Comparison of ENCODE assay signal across 1 cellular context in genomic region chr19:31347356-31347755, GRCh38.
TF ChIP-seq lines count a peak whose summit lies in the region.

No MANE protein-coding gene starts in this region.

TF ChIP-seq in IMR-90, 13 proteins besides CTCF, POLR2A, EP300 and RAD21:
- no peak for TF ChIP-seq RCOR1 (IDR thresholded peaks at IDR 0.05; ENCODE audit: insufficient replicate concordance, low read length)
- no peak for TF ChIP-seq USF2 (IDR thresholded peaks at IDR 0.05; ENCODE audit: low read depth, low read length)
- no peak for TF ChIP-seq MXI1 (IDR thresholded peaks at IDR 0.05; ENCODE audit: borderline replicate concordance, low read depth, low read length)
- TF ChIP-seq BHLHE40 (IDR thresholded peaks at IDR 0.05; ENCODE audit: low read depth, low read length) = no peak
- TF ChIP-seq ELK1 (IDR thresholded peaks at IDR 0.05; ENCODE audit: borderline replicate concordance, low read depth, low read length) = no peak
- no peak for TF ChIP-seq SMC3 (IDR thresholded peaks at IDR 0.05; ENCODE audit: low read depth, low read length)
- TF ChIP-seq CHD1 (IDR thresholded peaks at IDR 0.05; ENCODE audit: low read depth, low read length) = no peak
- TF ChIP-seq FOS (IDR thresholded peaks at IDR 0.05; ENCODE audit: low read depth, low read length) = no peak
- no peak for TF ChIP-seq NFE2L2 (IDR thresholded peaks at IDR 0.05; ENCODE audit: low read depth, low read length)
- TF ChIP-seq RFX5 (IDR thresholded peaks at IDR 0.05; ENCODE audit: low read depth, low read length) = no peak
- TF ChIP-seq MAZ (IDR thresholded peaks at IDR 0.05; ENCODE audit: borderline replicate concordance, low read depth, low read length) = no peak
- no peak for TF ChIP-seq MAFK (IDR thresholded peaks at IDR 0.05; ENCODE audit: low read depth, low read length)
- TF ChIP-seq CEBPB (IDR thresholded peaks at IDR 0.05; ENCODE audit: low read depth, low read length) = no peak
TF ChIP-seq in IMR-90: peak in this region for 0.
